In the genomic region with DNA sequence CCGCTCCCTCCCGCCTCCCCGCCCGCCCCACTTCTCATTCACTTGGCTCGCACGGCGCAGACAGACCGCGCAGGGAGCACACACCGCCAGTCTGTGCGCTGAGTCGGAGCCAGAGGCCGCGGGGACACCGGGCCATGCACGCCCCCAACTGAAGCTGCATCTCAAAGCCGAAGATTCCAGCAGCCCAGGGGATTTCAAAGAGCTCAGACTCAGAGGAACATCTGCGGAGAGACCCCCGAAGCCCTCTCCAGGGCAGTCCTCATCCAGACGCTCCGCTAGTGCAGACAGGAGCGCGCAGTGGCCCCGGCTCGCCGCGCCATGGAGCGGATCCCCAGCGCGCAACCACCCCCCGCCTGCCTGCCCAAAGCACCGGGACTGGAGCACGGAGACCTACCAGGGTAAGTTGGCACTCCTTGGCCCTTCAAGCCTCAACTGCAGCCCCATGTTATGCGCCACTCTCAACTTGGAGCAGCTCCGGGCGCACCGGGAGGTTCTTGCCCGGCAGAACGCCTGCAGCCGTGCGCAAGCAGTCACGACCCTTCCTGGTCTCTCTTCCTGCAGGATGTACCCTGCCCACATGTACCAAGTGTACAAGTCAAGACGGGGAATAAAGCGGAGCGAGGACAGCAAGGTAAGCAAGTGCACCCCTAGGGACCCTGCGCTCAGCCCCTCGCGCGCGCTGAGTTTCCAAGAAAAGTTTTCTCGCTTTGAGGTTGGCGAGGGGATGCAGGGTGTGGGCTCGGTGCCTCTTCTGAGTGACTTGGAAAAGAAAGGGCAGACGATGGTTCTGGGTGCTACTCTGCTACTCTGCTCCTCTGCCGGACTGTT, we compare ENCODE assay signal across 1 cellular context.
TF ChIP-seq lines count a peak whose summit lies in the region.

Gene BHLHE40, plus strand, starts transcription at position 37 of the 828 bp plus-strand sequence. Its CDS starts 282 bp downstream, at position 319.

TF ChIP-seq in SK-N-SH, 30 proteins besides CTCF, POLR2A, EP300 and RAD21 (continued from another document):
- TF ChIP-seq, protein P1, sequence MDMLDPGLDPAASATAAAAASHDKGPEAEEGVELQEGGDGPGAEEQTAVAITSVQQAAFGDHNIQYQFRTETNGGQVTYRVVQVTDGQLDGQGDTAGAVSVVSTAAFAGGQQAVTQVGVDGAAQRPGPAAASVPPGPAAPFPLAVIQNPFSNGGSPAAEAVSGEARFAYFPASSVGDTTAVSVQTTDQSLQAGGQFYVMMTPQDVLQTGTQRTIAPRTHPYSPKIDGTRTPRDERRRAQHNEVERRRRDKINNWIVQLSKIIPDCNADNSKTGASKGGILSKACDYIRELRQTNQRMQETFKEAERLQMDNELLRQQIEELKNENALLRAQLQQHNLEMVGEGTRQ (IDR thresholded peaks at IDR 0.05; ENCODE audit: borderline replicate concordance, low read depth, low read length): no peak
- 0 out of 2 replicates have a peak, but pooled peaks have one; percentile 29 for TF ChIP-seq NRF1 (IDR thresholded peaks at IDR 0.05; ENCODE audit: low read depth, low read length)
